ENCODE assay signal across 8 cellular contexts in the genomic region with DNA sequence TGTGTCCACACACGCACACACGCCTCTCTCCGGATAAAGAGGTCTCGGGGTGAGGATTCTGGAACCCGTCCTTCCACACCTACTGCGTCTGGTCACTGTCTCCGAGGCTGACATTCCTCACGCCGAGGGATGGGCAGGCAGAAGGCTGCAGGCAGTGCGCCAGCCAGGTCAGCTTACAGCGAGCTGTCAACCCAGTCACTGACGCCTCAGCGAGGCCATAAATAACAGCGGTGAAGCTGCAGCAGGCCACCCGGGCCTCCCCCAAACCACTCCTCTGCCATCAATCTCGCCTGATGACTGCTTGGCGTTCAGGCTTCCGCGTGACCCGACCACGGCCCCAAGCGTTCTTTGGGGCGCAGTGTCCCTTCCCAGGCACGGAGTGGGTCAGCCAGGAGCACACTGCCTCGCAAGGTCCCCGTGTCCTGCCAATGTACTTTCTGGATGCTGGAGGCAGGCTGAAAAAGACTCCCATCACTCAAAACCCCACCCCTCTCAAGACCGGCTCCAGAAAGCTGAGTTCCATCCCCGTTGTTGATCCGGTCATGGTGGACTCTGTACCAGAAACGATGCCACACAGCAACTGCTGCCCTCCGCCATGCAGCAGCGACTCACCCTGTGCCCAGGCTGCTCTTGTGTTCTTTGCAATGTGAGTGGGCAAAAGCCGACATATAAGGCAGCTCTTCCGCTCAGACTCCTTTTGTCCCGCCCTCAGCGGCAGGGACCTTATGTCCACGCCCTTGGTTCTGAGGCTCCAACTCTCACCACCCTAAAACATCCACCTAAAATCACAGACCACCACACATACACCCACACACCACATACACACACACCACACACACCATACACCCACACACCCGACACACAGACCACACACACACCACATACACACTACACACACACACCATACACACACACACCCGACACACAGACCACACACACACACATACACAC. TPM values are rescaled to one million over a fixed set of nuclear protein-coding genes. Genes with fewer than 3 reads are reported as not detected.
A peak's percentile ranks its signal among the peaks of the same experiment; 100 is the strongest.
DNase-seq lines count a peak whose midpoint lies in the region; ATAC-seq and TF ChIP-seq lines count a peak whose summit lies in the region.
"Had no signal": no experiment of that assay in that cellular context is flagged by ENCODE, and none has a peak within 500 bp of the region (broad histone marks: within the 10 kb centered on the region; RNA-seq: fewer than 3 reads in every experiment).

No MANE protein-coding gene starts in this region.

- peaks cover 24% of the 10 kb centered on the region for H3K79me2 ChIP-seq in mammary epithelial cell (ENCODE audit: insufficient read depth, low read length)
- H3K79me2 ChIP-seq in mesendoderm (ENCODE audit: control insufficient read depth, insufficient read depth, low read length) = no peaks in the 10 kb centered on the region

- no peak overlapping the region for H3K18ac ChIP-seq in mesendoderm (ENCODE audit: low read length)

- peak; percentile 62 for ATAC-seq in GM18907 (IDR thresholded peaks at IDR 0.05; ENCODE audit: unreplicated experiment)
- no peak for ATAC-seq in GM19324 (IDR thresholded peaks at IDR 0.05; ENCODE audit: low FRiP score, unreplicated experiment)

- TF ChIP-seq CTCF in mammary epithelial cell (conservative IDR thresholded peaks at IDR 0.05 in 1 of 2, IDR thresholded peaks at IDR 0.05 in 1 of 2; ENCODE audit: extremely low read depth in 1 of 2, insufficient read depth in 1 of 2, low read depth in 1 of 2, low read length in 2 of 2) = no peak

- BruUV-seq in mammary epithelial cell (replicated peaks; lab: Mats Ljungman, UMichigan) = TSS peak; percentile 45

- H4K5ac ChIP-seq in mesendoderm (ENCODE audit: low read length) = no peak overlapping the region

- H3K9me3 ChIP-seq in mammary epithelial cell (replicated peaks; ENCODE audit: insufficient read depth, low read length) = peaks cover 14% of the 10 kb centered on the region

- H4K8ac ChIP-seq in mesendoderm (ENCODE audit: low read depth, low read length) = no peak overlapping the region

- in situ Hi-C loops in mammary epithelial cell (cut with MboI; ENCODE audit: low sequenced_read_pairs in 2 of 2) = loop anchor here in 1 of 2 donors (25.0 kb wide), 1 partner anchor 662 kb away; no protein-coding TSS in a partner anchor

- no peak overlapping the region for H2BK15ac ChIP-seq in mesendoderm (replicated peaks; ENCODE audit: low read depth)

- no peak overlapping the region for H2BK120ac ChIP-seq in mesendoderm (ENCODE audit: low read depth, low read length)

- H3K4me1 ChIP-seq in mammary epithelial cell (ENCODE audit: insufficient read depth, low read length) (peaks cover 16% of the 10 kb centered on the region), mesendoderm (ENCODE audit: control insufficient read depth, low read depth, low read length) (peaks cover 2% of the 10 kb centered on the region)

- H3K9ac ChIP-seq in mammary epithelial cell (ENCODE audit: insufficient read depth, low read length) (no peak overlapping the region), mesendoderm (ENCODE audit: low read length) (no peak overlapping the region)

- peak overlapping the region; percentile 72 for H3K56ac ChIP-seq in mesendoderm (ENCODE audit: low read length)

- no peaks in the 10 kb centered on the region for H3K36me3 ChIP-seq in mammary epithelial cell (ENCODE audit: insufficient read depth, low read length)
- no peaks in the 10 kb centered on the region for H3K36me3 ChIP-seq in mesendoderm (ENCODE audit: control insufficient read depth, insufficient read depth, low read length)

- 69% methylated on average over 20 of the region's 39 CpGs for WGBS in mammary epithelial cell (ENCODE audit: low coverage, missing lambda C conversion rate)
- 100% methylated on average over 1 of the region's 39 CpGs for WGBS in mesendoderm (ENCODE audit: extremely low coverage, insufficient coverage, low lambda C conversion rate)

- DNase-seq in HuH-7.5 (ENCODE audit: low spot score) (peak; percentile 80), mammary epithelial cell (no peak), mesendoderm (no peak), COLO668 (lab: John Stamatoyannopoulos, UW; ENCODE audit: unreplicated experiment) (no peak), NCI-H146 treated with DMSO at 0.1 percent for 48 hours (lab: John Stamatoyannopoulos, UW; ENCODE audit: unreplicated experiment) (no peak)

- H3K79me1 ChIP-seq in mesendoderm (ENCODE audit: low read length) = no peaks in the 10 kb centered on the region

- no peak overlapping the region for H2AK5ac ChIP-seq in mesendoderm (ENCODE audit: low read length)

- no peak overlapping the region for H3K4me2 ChIP-seq in mammary epithelial cell (ENCODE audit: insufficient read depth, low read depth, low read length)
- H3K4me2 ChIP-seq in mesendoderm (ENCODE audit: low read length) = no peak overlapping the region

- H4K20me1 ChIP-seq in mammary epithelial cell (ENCODE audit: insufficient read depth, low read length) = no peaks in the 10 kb centered on the region

- peak overlapping the region; percentile 28 for H3K27ac ChIP-seq in mammary epithelial cell (ENCODE audit: insufficient read depth, low read depth, low read length)
- no peak overlapping the region for H3K27ac ChIP-seq in mesendoderm (ENCODE audit: low read depth, low read length)

- dilution Hi-C loops in mammary epithelial cell (cut with HindIII; ENCODE audit: low sequenced_read_pairs) = no loop called here

- intact Hi-C loops in mammary epithelial cell (cut with micrococcal nuclease) = loop anchor here (2.0 kb wide), 2 partner anchors 187 to 493 kb away; a partner anchor contains a TSS

- H2AFZ ChIP-seq in mammary epithelial cell (ENCODE audit: low read depth, low read length) = peak overlapping the region; percentile 11

- H3K27me3 ChIP-seq in mammary epithelial cell (ENCODE audit: insufficient read depth, low read length) (no peaks in the 10 kb centered on the region), mesendoderm (ENCODE audit: insufficient read depth, low read length, poor library complexity) (no peaks in the 10 kb centered on the region)

- CTCF ChIA-PET in mammary epithelial cell (lab: Charles Lee; ENCODE audit: low non-redundant PET) = no interaction called here

- H3K4me3 ChIP-seq in mammary epithelial cell (replicated peaks in 1 of 3; ENCODE audit: insufficient read depth in 1 of 3, low read depth in 2 of 3, low read length in 3 of 3) = no peak overlapping the region
- H3K4me3 ChIP-seq in mesendoderm (ENCODE audit: low read length) = no peak overlapping the region

- H3K23ac ChIP-seq in mesendoderm (ENCODE audit: low read length) = no peak overlapping the region

- H2BK5ac ChIP-seq in mesendoderm (ENCODE audit: low read length) = no peak overlapping the region

- H3K4ac ChIP-seq in mesendoderm (ENCODE audit: low read depth, low read length) = no peak overlapping the region

RNA-seq across cellular contexts. Expression of a gene that starts 27.1 kb away (rescaled TPM):
- total RNA-seq in mammary epithelial cell = not detected
- not detected for polyA plus RNA-seq in mammary epithelial cell
- polyA minus RNA-seq in mammary epithelial cell = not detected
- polyA plus RNA-seq in mesendoderm (2013, experiment 1 of 2) = 0.01 TPM
- 0.01 TPM for polyA plus RNA-seq in mesendoderm (2013, experiment 2 of 2)
- total RNA-seq: T-helper 1 cell treated with Interleukin-12 subunit alpha and Interleukin-12 subunit beta and Interleukin-4 antibody, amounts not matched to agents 30 ng/mL and 1 ng/mL, for 36 hours had no signal

RNA-seq across cellular contexts. Expression of a gene that starts 45.5 kb away (rescaled TPM):
- total RNA-seq in mammary epithelial cell = under 1 TPM in 1 of 2 donors, not detected in 1; under 0.01 TPM
- not detected for polyA plus RNA-seq in mammary epithelial cell
- polyA minus RNA-seq in mammary epithelial cell = not detected
- polyA plus RNA-seq in mesendoderm (2013, experiment 1 of 2) = 0.37 TPM
- 0.39 TPM for polyA plus RNA-seq in mesendoderm (2013, experiment 2 of 2)
- total RNA-seq: T-helper 1 cell treated with Interleukin-12 subunit alpha and Interleukin-12 subunit beta and Interleukin-4 antibody, amounts not matched to agents 30 ng/mL and 1 ng/mL, for 36 hours had no signal
